ENCODE assay signal across 16 cellular contexts in genomic region chr7:128041203-128041602, GRCh38. TPM values are rescaled to one million over a fixed set of nuclear protein-coding genes. Genes with fewer than 3 reads are reported as not detected.
A peak's percentile ranks its signal among the peaks of the same experiment; 100 is the strongest.
DNase-seq lines count a peak whose midpoint lies in the region; ATAC-seq, FAIRE-seq and TF ChIP-seq lines count a peak whose summit lies in the region.
"Had no signal": no experiment of that assay in that cellular context is flagged by ENCODE, and none has a peak within 500 bp of the region (broad histone marks: within the 10 kb centered on the region; RNA-seq: fewer than 3 reads in every experiment).

No MANE protein-coding gene starts in this region.

- peak overlapping the region; percentile 20 for H3K4me2 ChIP-seq in osteoblast (ENCODE audit: insufficient read depth, low read length)

- H3K4me3 ChIP-seq in osteoblast (ENCODE audit: insufficient read depth, low read length): no peak overlapping the region

- ATAC-seq in HG02885 (IDR thresholded peaks at IDR 0.05; ENCODE audit: poor library complexity, unreplicated experiment): no peak
- ATAC-seq: esophagus mucosa; Right ventricle myocardium inferior; stimulated activated memory B cell treated with anti-CD40 and anti-IgM and Interleukin-4, amounts not matched to agents 10 μg/mL and 1 μg/mL and 100 μg/mL, for 72 hours had no signal

- no peak for TF ChIP-seq CTCF in osteoblast (IDR thresholded peaks at IDR 0.05; ENCODE audit: extremely low read depth, low read depth, low read length)
- no peak for TF ChIP-seq CTCF in D721Med (IDR thresholded peaks at IDR 0.05; ENCODE audit: insufficient read depth, missing control alignments)

- no peaks in the 10 kb centered on the region for H3K9me3 ChIP-seq in osteoblast (ENCODE audit: low read depth, low read length)

- DNase-seq in Daoy (ENCODE audit: low read depth): peak; percentile 85
- peak; percentile 67 for DNase-seq in NCI-H226
- peak; percentile 74 for DNase-seq in dermis blood vessel endothelial cell
- DNase-seq in osteoblast (ENCODE audit: insufficient read length, low spot score, missing footprints): peak; percentile 80
- no peak for DNase-seq in GM19240 (ENCODE audit: insufficient read length, low spot score)
- no peak for DNase-seq in D721Med (ENCODE audit: insufficient read length, low spot score)
- no peak for DNase-seq in G401 (ENCODE audit: low spot score)
- DNase-seq: NCI-H524, nephron progenitor cell, WERI-Rb-1 had no signal

- peaks cover 40% of the 10 kb centered on the region for H4K20me1 ChIP-seq in osteoblast (ENCODE audit: insufficient read depth, low read length)

- H2AFZ ChIP-seq in osteoblast (ENCODE audit: low read length): no peak overlapping the region

- H3K79me2 ChIP-seq in osteoblast (ENCODE audit: insufficient read depth, low read length): peaks cover 2% of the 10 kb centered on the region

- no peaks in the 10 kb centered on the region for H3K36me3 ChIP-seq in osteoblast (ENCODE audit: insufficient read depth, low read length)
- H3K36me3 ChIP-seq: WERI-Rb-1 had no signal

- no peaks in the 10 kb centered on the region for H3K27me3 ChIP-seq in osteoblast (ENCODE audit: insufficient read depth, low read length)

- FAIRE-seq in D721Med (lab: Jason Lieb, UNC): no peak
- FAIRE-seq: GM12892, keratinocyte had no signal

- H3K4me1 ChIP-seq in osteoblast (ENCODE audit: insufficient read depth, low read length): peaks cover 23% of the 10 kb centered on the region

- H3K27ac ChIP-seq in osteoblast (ENCODE audit: low read depth, low read length): no peak overlapping the region
- H3K27ac ChIP-seq: WERI-Rb-1 had no signal

- in situ Hi-C loops in G401 (cut with HindIII; ENCODE audit: low sequenced_read_pairs): no loop called here

RNA-seq across cellular contexts. Expression of gene LRRC4, which starts 10.0 kb away (rescaled TPM):
- 0.51 and 1.4 TPM in 2 replicates for total RNA-seq in Daoy (2014; rRNA removed; shearing (Covaris generic))
- total RNA-seq in dermis blood vessel endothelial cell (1.0 and 1.2 TPM in 2 replicates), osteoblast (0.29 and 0.72 TPM in 2 replicates)
- 0.10 and 0.12 TPM in 2 replicates for total RNA-seq in G401 (2014; rRNA removed; shearing (Covaris generic))

Comparison
In these comparisons a context has a peak if more than half of its experiments do, and no peak if none do; other contexts are left out.
1. DNase-seq: peak in Daoy (single experiment), NCI-H226 (single experiment), dermis blood vessel endothelial cell (single experiment) and osteoblast (single experiment); none in GM19240 (single experiment), D721Med (single experiment) and G401 (single experiment).